17 cellular contexts compared by ENCODE assay signal in genomic region chr16:19912445-19913305, GRCh38. TPM values are rescaled to one million over a fixed set of nuclear protein-coding genes. Genes with fewer than 3 reads are reported as not detected.
A peak's percentile ranks its signal among the peaks of the same experiment; 100 is the strongest.
DNase-seq lines count a peak whose midpoint lies in the region; ATAC-seq and TF ChIP-seq lines count a peak whose summit lies in the region.
"Had no signal": no experiment of that assay in that cellular context is flagged by ENCODE, and none has a peak within 500 bp of the region (broad histone marks: within the 10 kb centered on the region; RNA-seq: fewer than 3 reads in every experiment).

No MANE protein-coding gene starts in this region.

- H3K4me3 ChIP-seq in kidney epithelial cell (ENCODE audit: low read depth, low read length): no peak overlapping the region
- H3K4me3 ChIP-seq: ascending aorta, tibial nerve had no signal

- no peaks in the 10 kb centered on the region for H3K36me3 ChIP-seq in kidney epithelial cell (ENCODE audit: control insufficient read depth, insufficient read depth, low read length)
- H3K36me3 ChIP-seq: ascending aorta, tibial nerve had no signal

- TF ChIP-seq CTCF in kidney epithelial cell (IDR thresholded peaks at IDR 0.05; ENCODE audit: insufficient read depth, low read length, poor library complexity, severe bottlenecking) (no peak), endothelial cell (IDR thresholded peaks at IDR 0.05; ENCODE audit: unreplicated experiment) (no peak)

- peaks cover 3 to 6% (median 3%) of the 10 kb centered on the region in 4 donors for H3K4me1 Mint-ChIP-seq in naive thymus-derived CD8-positive, alpha-beta T cell
- no peaks in the 10 kb centered on the region for H3K4me1 Mint-ChIP-seq in endothelial cell (ENCODE audit: unreplicated experiment)

- POLR2A ChIA-PET in naive thymus-derived CD8-positive, alpha-beta T cell (lab: Charles Lee): no interaction called here

- no peak for ATAC-seq in naive thymus-derived CD8-positive, alpha-beta T cell

- H3K4me3 Mint-ChIP-seq in naive thymus-derived CD8-positive, alpha-beta T cell: no peak overlapping the region
- no peak overlapping the region for H3K4me3 Mint-ChIP-seq in endothelial cell (ENCODE audit: unreplicated experiment)
- H3K4me3 Mint-ChIP-seq: activated T-helper 1 cell treated with anti-CD3 and anti-CD28 coated beads, Interleukin-12 subunit alpha, Interleukin-12 subunit beta, Interleukin-2, Interleukin-4 antibody, amounts not matched to agents 30 ng/mL and 10 ng/mL and 1 ng/mL, durations not matched to agents 14 hours and 24 hours and 36 hours had no signal

- no peaks in the 10 kb centered on the region for H3K27me3 ChIP-seq in kidney epithelial cell (ENCODE audit: control insufficient read depth, insufficient read depth, low read length)
- H3K27me3 ChIP-seq: ascending aorta had no signal

- DNase-seq in EL: peak; percentile 57
- DNase-seq in NCI-H2196 (lab: John Stamatoyannopoulos, UW; ENCODE audit: unreplicated experiment): peak; percentile 48
- peak; percentile 30 for DNase-seq in dermis blood vessel endothelial cell
- DNase-seq in kidney epithelial cell (ENCODE audit: low read depth): peak; percentile 47
- no peak for DNase-seq in NCI-H82 treated with DMSO at 0.1 percent for 48 hours (lab: John Stamatoyannopoulos, UW; ENCODE audit: unreplicated experiment)
- no peak for DNase-seq in naive thymus-derived CD8-positive, alpha-beta T cell
- DNase-seq in endothelial cell (ENCODE audit: low spot score): no peak
- no peak for DNase-seq in NCI-H510A (lab: John Stamatoyannopoulos, UW)
- DNase-seq: glutamatergic neuron; NCI-H1417 treated with DMSO at 0.1 percent for 48 hours; NCI-H526 treated with DMSO at 0.1 percent for 48 hours; Right ventricle myocardium superior; stimulated activated CD8-positive, alpha-beta memory T cell treated with anti-CD3 and anti-CD28 coated beads, Interleukin-4, amount 100 ng/mL, for 48 hours had no signal

- H3K27ac Mint-ChIP-seq in naive thymus-derived CD8-positive, alpha-beta T cell: no peak overlapping the region
- no peak overlapping the region for H3K27ac Mint-ChIP-seq in endothelial cell (ENCODE audit: unreplicated experiment)
- H3K27ac Mint-ChIP-seq: activated T-helper 1 cell treated with anti-CD3 and anti-CD28 coated beads, Interleukin-12 subunit alpha, Interleukin-12 subunit beta, Interleukin-2, Interleukin-4 antibody, amounts not matched to agents 30 ng/mL and 10 ng/mL and 1 ng/mL, durations not matched to agents 14 hours and 24 hours and 36 hours; progenitor cell of endocrine pancreas had no signal

- no peaks in the 10 kb centered on the region for H3K36me3 Mint-ChIP-seq in naive thymus-derived CD8-positive, alpha-beta T cell
- H3K36me3 Mint-ChIP-seq in endothelial cell (ENCODE audit: low read depth, unreplicated experiment): no peaks in the 10 kb centered on the region

- H3K9me3 Mint-ChIP-seq in naive thymus-derived CD8-positive, alpha-beta T cell: no peaks in the 10 kb centered on the region
- no peaks in the 10 kb centered on the region for H3K9me3 Mint-ChIP-seq in endothelial cell (ENCODE audit: unreplicated experiment)
- H3K9me3 Mint-ChIP-seq: activated T-helper 1 cell treated with anti-CD3 and anti-CD28 coated beads, Interleukin-12 subunit alpha, Interleukin-12 subunit beta, Interleukin-2, Interleukin-4 antibody, amounts not matched to agents 30 ng/mL and 10 ng/mL and 1 ng/mL, durations not matched to agents 14 hours and 24 hours and 36 hours had no signal

- peaks cover 10 to 30% (median 20%) of the 10 kb centered on the region in 5 donors for H3K27me3 Mint-ChIP-seq in naive thymus-derived CD8-positive, alpha-beta T cell
- H3K27me3 Mint-ChIP-seq in endothelial cell (ENCODE audit: unreplicated experiment): no peaks in the 10 kb centered on the region

RNA-seq across cellular contexts. Expression of gene GPRC5B, which starts 28.0 kb away (rescaled TPM):
- total RNA-seq in dermis blood vessel endothelial cell (75.1 and 80.5 TPM in 2 replicates), kidney epithelial cell (11.2 and 14.0 TPM in 2 replicates), endothelial cell (ENCODE audit: unreplicated experiment) (140 TPM)
- total RNA-seq in naive thymus-derived CD8-positive, alpha-beta T cell: not detected
- 1 to 10 TPM in 1 of 3 donors, under 1 TPM in 1, not detected in 1; 0.10 to 1.2 TPM for polyA plus RNA-seq in naive thymus-derived CD8-positive, alpha-beta T cell
- total RNA-seq: activated T-helper 1 cell treated with anti-CD3 and anti-CD28 coated beads, Interleukin-12 subunit alpha, Interleukin-12 subunit beta, Interleukin-2, Interleukin-4 antibody, amounts not matched to agents 30 ng/mL and 10 ng/mL and 1 ng/mL, durations not matched to agents 14 hours and 24 hours and 36 hours had no signal

Comparison
In these comparisons a context has a peak if more than half of its experiments do, and no peak if none do; other contexts are left out.
1. DNase-seq: peak in EL (single experiment), NCI-H2196 (single experiment), dermis blood vessel endothelial cell (single experiment) and kidney epithelial cell (single experiment); none in NCI-H82 treated with DMSO at 0.1 percent for 48 hours (single experiment), naive thymus-derived CD8-positive, alpha-beta T cell (0 of 10), endothelial cell (single experiment) and NCI-H510A (single experiment).
2. RNA of gene GPRC5B, which starts 28.0 kb away (total RNA-seq): 140 TPM in endothelial cell (single experiment), 75.1 to 80.5 TPM in dermis blood vessel endothelial cell and 11.2 to 14.0 TPM in kidney epithelial cell; not detected in naive thymus-derived CD8-positive, alpha-beta T cell; every median in the first group is over 10 times any median in the second.